In the genomic region with DNA sequence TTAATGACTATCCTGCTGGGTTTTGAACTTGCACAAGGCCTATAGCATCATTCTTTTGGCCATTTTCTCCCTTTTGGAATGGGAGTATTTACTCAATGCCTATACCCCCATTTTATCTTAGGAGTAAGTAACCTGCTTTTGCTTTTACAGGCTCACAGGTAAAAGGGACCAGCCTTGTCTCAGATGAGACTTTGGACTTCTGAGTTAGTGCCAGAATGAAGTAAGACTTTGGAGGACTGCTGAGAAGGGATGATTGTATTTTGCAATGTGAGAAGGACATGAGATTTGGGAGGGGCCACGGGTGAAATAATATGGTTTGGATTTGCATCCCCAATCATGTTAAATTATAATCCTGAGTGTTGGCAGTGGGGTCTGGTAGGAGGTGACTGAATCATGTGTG, we compare ENCODE assay signal across 32 cellular contexts.
"Had no signal": no experiment of that assay in that cellular context is flagged by ENCODE, and none has a peak within 500 bp of the region (broad histone marks: within the 10 kb centered on the region; RNA-seq: fewer than 3 reads in every experiment).

No MANE protein-coding gene starts in this region.

- H3K4me3 ChIP-seq: adrenal gland, body of pancreas, MG63, PC-9 had no signal

- H3K4me1 ChIP-seq: adrenal gland had no signal

- H3K27me3 ChIP-seq: adrenal gland, body of pancreas, MG63 had no signal

- H3K9me3 ChIP-seq: adrenal gland, body of pancreas, MG63 had no signal

- H3K27ac ChIP-seq: adrenal gland, body of pancreas, PC-9, RWPE1, WERI-Rb-1 had no signal

- H3K36me3 ChIP-seq: adrenal gland had no signal

- DNase-seq: activated CD4-positive, alpha-beta T cell treated with anti-CD3 and anti-CD28 coated beads, Interleukin-2, amount 10 ng/mL, durations not matched to agents 24 days and 14 days; activated CD4-positive, alpha-beta T cell treated with anti-CD3 and anti-CD28 coated beads, Interleukin-2, amount 50 U/mL, for 4 hours; activated CD8-positive, alpha-beta T cell treated with anti-CD3 and anti-CD28 coated beads for 36 hours; activated gamma-delta T cell treated with Interleukin-2 at 50 U/mL for 16 hours; activated naive CD4-positive, alpha-beta T cell treated with anti-CD3 and anti-CD28 coated beads for 36 hours; activated T-cell treated with anti-CD3 and anti-CD28 coated beads, Interleukin-2, amount 50 U/mL, for 1 hour; adrenal gland; body of pancreas; caudate nucleus; cerebellar nuclear complex; Karpas-422; KBM-7; MG63; NCI-H1048; NCI-H1105 treated with DMSO at 0.1 percent for 48 hours; NCI-H1436; NCI-H1694; NCI-H1930; NCI-H345; NCI-H524 treated with DMSO at 0.1 percent for 48 hours; NCI-H748 treated with DMSO at 0.1 percent for 48 hours; NK-92 treated with Interleukin-12 subunit alpha and Interleukin-12 subunit beta, amount 100 ng/mL, for 24 hours; PC-9; SW 1271; T-helper 1 cell; T-helper 2 cell; T-helper 9 cell; WERI-Rb-1 had no signal

- H3K9me3 Mint-ChIP-seq: activated CD4-positive, alpha-beta T cell treated with anti-CD3 and anti-CD28 coated beads, Interleukin-2, amount 10 ng/mL, durations not matched to agents 24 days and 14 days; activated CD8-positive, alpha-beta T cell treated with anti-CD3 and anti-CD28 coated beads for 36 hours; activated naive CD4-positive, alpha-beta T cell treated with anti-CD3 and anti-CD28 coated beads for 36 hours; activated naive CD4-positive, alpha-beta T cell treated with anti-CD3 and anti-CD28 coated beads, Interleukin-2, amount 50 U/mL, for 72 hours; activated T-helper 1 cell treated with anti-CD3 and anti-CD28 coated beads, Interleukin-12 subunit alpha, Interleukin-12 subunit beta, Interleukin-2, Interleukin-4 antibody, amounts not matched to agents 30 ng/mL and 10 ng/mL and 1 ng/mL, durations not matched to agents 14 hours and 24 hours and 36 hours had no signal

- H3K27ac Mint-ChIP-seq: activated CD4-positive, alpha-beta T cell treated with anti-CD3 and anti-CD28 coated beads, Interleukin-2, amount 10 ng/mL, durations not matched to agents 24 days and 14 days; activated CD8-positive, alpha-beta T cell treated with anti-CD3 and anti-CD28 coated beads for 36 hours; activated naive CD4-positive, alpha-beta T cell treated with anti-CD3 and anti-CD28 coated beads for 36 hours; activated T-helper 1 cell treated with anti-CD3 and anti-CD28 coated beads, Interleukin-12 subunit alpha, Interleukin-12 subunit beta, Interleukin-2, Interleukin-4 antibody, amounts not matched to agents 30 ng/mL and 10 ng/mL and 1 ng/mL, durations not matched to agents 14 hours and 24 hours and 36 hours had no signal

- ATAC-seq: activated CD8-positive, alpha-beta T cell treated with anti-CD3 and anti-CD28 coated beads for 36 hours; activated naive CD4-positive, alpha-beta T cell treated with anti-CD3 and anti-CD28 coated beads, Interleukin-2, amount 50 U/mL, for 72 hours; body of pancreas; Right ventricle myocardium inferior had no signal

- H3K4me1 Mint-ChIP-seq: activated CD4-positive, alpha-beta T cell treated with anti-CD3 and anti-CD28 coated beads, Interleukin-2, amount 10 ng/mL, durations not matched to agents 24 days and 14 days had no signal

- H3K4me3 Mint-ChIP-seq: activated CD4-positive, alpha-beta T cell treated with anti-CD3 and anti-CD28 coated beads, Interleukin-2, amount 10 ng/mL, durations not matched to agents 24 days and 14 days; activated CD8-positive, alpha-beta T cell treated with anti-CD3 and anti-CD28 coated beads for 36 hours; activated naive CD4-positive, alpha-beta T cell treated with anti-CD3 and anti-CD28 coated beads for 36 hours; activated T-helper 1 cell treated with anti-CD3 and anti-CD28 coated beads, Interleukin-12 subunit alpha, Interleukin-12 subunit beta, Interleukin-2, Interleukin-4 antibody, amounts not matched to agents 30 ng/mL and 10 ng/mL and 1 ng/mL, durations not matched to agents 14 hours and 24 hours and 36 hours had no signal

- H3K27me3 Mint-ChIP-seq: activated CD4-positive, alpha-beta T cell treated with anti-CD3 and anti-CD28 coated beads, Interleukin-2, amount 10 ng/mL, durations not matched to agents 24 days and 14 days; activated CD8-positive, alpha-beta T cell treated with anti-CD3 and anti-CD28 coated beads for 36 hours had no signal
